In genomic region chr9:134377976-134378375, GRCh38 we compare ENCODE assay signal across 10 cellular contexts. TPM values are rescaled to one million over a fixed set of nuclear protein-coding genes. Genes with fewer than 3 reads are reported as not detected.
A peak's percentile ranks its signal among the peaks of the same experiment; 100 is the strongest.
DNase-seq lines count a peak whose midpoint lies in the region; ATAC-seq and TF ChIP-seq lines count a peak whose summit lies in the region.
"Had no signal": no experiment of that assay in that cellular context is flagged by ENCODE, and none has a peak within 500 bp of the region (broad histone marks: within the 10 kb centered on the region; RNA-seq: fewer than 3 reads in every experiment).

No MANE protein-coding gene starts in this region.

- WGBS in right lobe of liver (ENCODE audit: insufficient coverage, low coverage, low lambda C conversion rate, missing lambda C conversion rate) = no CpG with 5 or more reads among the region's 17 CpGs
- 18% methylated on average over 16 of the region's 17 CpGs; no CpG with 5 or more reads in 1 of the 2 donors for WGBS in transverse colon (ENCODE audit: low coverage in 1 of 2), 2 donors

- H3K27me3 Mint-ChIP-seq in HFFc6 (ENCODE audit: insufficient read depth) = no peaks in the 10 kb centered on the region

- in situ Hi-C loops in transverse colon (cut with MboI; ENCODE audit: low pct_ligation_motif_present in 1 of 4, low pct_unique_long_range_greater_than_20kb in 1 of 4, low sequenced_read_pairs in 3 of 4) = no loop called here
- in situ Hi-C loops in brain microvascular endothelial cell (cut with HindIII; ENCODE audit: low pct_ligation_motif_present, low sequenced_read_pairs) = no loop called here

- no peak overlapping the region for H3K4me3 Mint-ChIP-seq in HFFc6
- H3K4me3 Mint-ChIP-seq: activated CD8-positive, alpha-beta memory T cell treated with anti-CD3 and anti-CD28 coated beads, Interleukin-2, amount 10 ng/mL, durations not matched to agents 7 days and 5 days had no signal

- H3K4me3 ChIP-seq in breast epithelium (peak overlapping the region in 1 of 3 donors; percentile 27), right lobe of liver (peak overlapping the region in 1 of 3 donors; percentile 42), transverse colon (no peak overlapping the region), brain microvascular endothelial cell (ENCODE audit: low read depth, low read length) (no peak overlapping the region)
- H3K4me3 ChIP-seq: GM12878, HAP-1 had no signal

- no peak for TF ChIP-seq POLR2A in breast epithelium (IDR thresholded peaks at IDR 0.05)
- peak; percentile 88 for TF ChIP-seq POLR2A in right lobe of liver (IDR thresholded peaks at IDR 0.05)
- no peak for TF ChIP-seq POLR2A in transverse colon (IDR thresholded peaks at IDR 0.05)

- DNase-seq in HFFc6 (peak; percentile 5), breast epithelium (ENCODE audit: low spot score in 2 of 2) (peak; percentile 61 to 79), right lobe of liver (peak; percentile 98 to 99 (median 98)), transverse colon (peak; percentile 94), brain microvascular endothelial cell (no peak), Kasumi-1 (lab: John Stamatoyannopoulos, UW) (no peak)
- no peak for DNase-seq in stimulated activated CD4-positive, alpha-beta T cell treated with anti-CD3 and anti-CD28 coated beads, Interleukin-4, amount 100 ng/mL, for 1 hour
- DNase-seq: activated CD8-positive, alpha-beta memory T cell treated with anti-CD3 and anti-CD28 coated beads, Interleukin-2, amount 10 ng/mL, durations not matched to agents 7 days and 5 days had no signal

- intact Hi-C loops in breast epithelium (cut with DNase I; ENCODE audit: low total_unique reads) = loop anchor here (10.0 kb wide), 1 partner anchor 1623 kb away; no protein-coding TSS in a partner anchor
- intact Hi-C loops in right lobe of liver (cut with DNase I) = loop anchor here in 1 of 2 donors (5.0 kb wide), 1 partner anchor 41 kb away; no protein-coding TSS in a partner anchor
- intact Hi-C loops in transverse colon (cut with DNase I; ENCODE audit: low total_unique reads) = no loop called here

- no peak for TF ChIP-seq CTCF in HFFc6 (IDR thresholded peaks at IDR 0.05)
- TF ChIP-seq CTCF in breast epithelium (IDR thresholded peaks at IDR 0.05) = no peak
- no peak for TF ChIP-seq CTCF in right lobe of liver (IDR thresholded peaks at IDR 0.05)
- TF ChIP-seq CTCF in transverse colon (IDR thresholded peaks at IDR 0.05) = no peak
- no peak for TF ChIP-seq CTCF in brain microvascular endothelial cell (IDR thresholded peaks at IDR 0.05; ENCODE audit: low read depth, low read length, missing control alignments)

- H3K36me3 Mint-ChIP-seq in HFFc6 (ENCODE audit: low read depth) = no peaks in the 10 kb centered on the region
- H3K36me3 Mint-ChIP-seq: activated CD8-positive, alpha-beta memory T cell treated with anti-CD3 and anti-CD28 coated beads, Interleukin-2, amount 10 ng/mL, durations not matched to agents 7 days and 5 days had no signal

- H3K4me1 Mint-ChIP-seq in HFFc6 (ENCODE audit: low read depth) = peaks cover 17% of the 10 kb centered on the region

- TF ChIP-seq EP300 in transverse colon (IDR thresholded peaks at IDR 0.05; ENCODE audit: low read depth) = no peak

- peaks cover 57 to 59% of the 10 kb centered on the region in 2 donors for H3K4me1 ChIP-seq in breast epithelium
- peaks cover 0 to 99% (median 66%) of the 10 kb centered on the region in 4 donors for H3K4me1 ChIP-seq in right lobe of liver
- peaks cover 71 to 98% (median 91%) of the 10 kb centered on the region in 4 donors for H3K4me1 ChIP-seq in transverse colon
- H3K4me1 ChIP-seq: HAP-1 had no signal

- peak; percentile 32 to 53 (median 37) for ATAC-seq in right lobe of liver
- ATAC-seq: activated CD8-positive, alpha-beta memory T cell treated with anti-CD3 and anti-CD28 coated beads, Interleukin-2, amount 10 ng/mL, durations not matched to agents 7 days and 5 days; GM12878 had no signal

- no peak overlapping the region for H3K27ac Mint-ChIP-seq in HFFc6
- H3K27ac Mint-ChIP-seq: activated CD8-positive, alpha-beta memory T cell treated with anti-CD3 and anti-CD28 coated beads, Interleukin-2, amount 10 ng/mL, durations not matched to agents 7 days and 5 days had no signal

- no peaks in the 10 kb centered on the region for H3K9me3 Mint-ChIP-seq in HFFc6

- H3K9me3 ChIP-seq in breast epithelium (no peaks in the 10 kb centered on the region), right lobe of liver (no peaks in the 10 kb centered on the region), transverse colon (no peaks in the 10 kb centered on the region)
- H3K9me3 ChIP-seq: HAP-1 had no signal

- H3K27me3 ChIP-seq in breast epithelium (no peaks in the 10 kb centered on the region), right lobe of liver (no peaks in the 10 kb centered on the region), transverse colon (no peaks in the 10 kb centered on the region), brain microvascular endothelial cell (replicated peaks) (no peaks in the 10 kb centered on the region)

- H3K36me3 ChIP-seq in breast epithelium (no peaks in the 10 kb centered on the region), right lobe of liver (no peaks in the 10 kb centered on the region), transverse colon (no peaks in the 10 kb centered on the region), brain microvascular endothelial cell (replicated peaks) (no peaks in the 10 kb centered on the region)
- H3K36me3 ChIP-seq: HAP-1 had no signal

- H3K27ac ChIP-seq in breast epithelium = peak overlapping the region; percentile 91 to 97
- H3K27ac ChIP-seq in right lobe of liver = peak overlapping the region; percentile 94 to 96 (median 94)
- H3K27ac ChIP-seq in transverse colon = peak overlapping the region; percentile 68 to 82 (median 73)
- H3K27ac ChIP-seq in brain microvascular endothelial cell = no peak overlapping the region

RNA-seq across cellular contexts. Expression of gene RXRA, which starts 51.7 kb away (rescaled TPM):
- 10 to 100 TPM; 23.2 to 31.9 (median 28.0) TPM for total RNA-seq in HFFc6 (2021; fragmentation: NEBNext Ultra II Directional; extraction: Animal tissue kit (Norgen Biotek cat#: 25700))
- total RNA-seq in breast epithelium = 10 to 100 TPM; 31.0 to 63.0 (median 31.5) TPM
- 100 to 1,000 TPM; 105 to 165 (median 131) TPM for total RNA-seq in right lobe of liver
- total RNA-seq in transverse colon = 10 to 100 TPM; 27.3 to 70.5 (median 58.6) TPM

Comparison
In these comparisons a context has a peak if more than half of its experiments do, and no peak if none do; other contexts are left out.
1. DNase-seq: peak in HFFc6 (single experiment), breast epithelium (2 of 2), right lobe of liver (3 of 3) and transverse colon (single experiment); none in brain microvascular endothelial cell (single experiment), Kasumi-1 (0 of 2) and stimulated activated CD4-positive, alpha-beta T cell treated with anti-CD3 and anti-CD28 coated beads, Interleukin-4, amount 100 ng/mL, for 1 hour (single experiment).